8 cellular contexts compared by ENCODE assay signal in the genomic region with DNA sequence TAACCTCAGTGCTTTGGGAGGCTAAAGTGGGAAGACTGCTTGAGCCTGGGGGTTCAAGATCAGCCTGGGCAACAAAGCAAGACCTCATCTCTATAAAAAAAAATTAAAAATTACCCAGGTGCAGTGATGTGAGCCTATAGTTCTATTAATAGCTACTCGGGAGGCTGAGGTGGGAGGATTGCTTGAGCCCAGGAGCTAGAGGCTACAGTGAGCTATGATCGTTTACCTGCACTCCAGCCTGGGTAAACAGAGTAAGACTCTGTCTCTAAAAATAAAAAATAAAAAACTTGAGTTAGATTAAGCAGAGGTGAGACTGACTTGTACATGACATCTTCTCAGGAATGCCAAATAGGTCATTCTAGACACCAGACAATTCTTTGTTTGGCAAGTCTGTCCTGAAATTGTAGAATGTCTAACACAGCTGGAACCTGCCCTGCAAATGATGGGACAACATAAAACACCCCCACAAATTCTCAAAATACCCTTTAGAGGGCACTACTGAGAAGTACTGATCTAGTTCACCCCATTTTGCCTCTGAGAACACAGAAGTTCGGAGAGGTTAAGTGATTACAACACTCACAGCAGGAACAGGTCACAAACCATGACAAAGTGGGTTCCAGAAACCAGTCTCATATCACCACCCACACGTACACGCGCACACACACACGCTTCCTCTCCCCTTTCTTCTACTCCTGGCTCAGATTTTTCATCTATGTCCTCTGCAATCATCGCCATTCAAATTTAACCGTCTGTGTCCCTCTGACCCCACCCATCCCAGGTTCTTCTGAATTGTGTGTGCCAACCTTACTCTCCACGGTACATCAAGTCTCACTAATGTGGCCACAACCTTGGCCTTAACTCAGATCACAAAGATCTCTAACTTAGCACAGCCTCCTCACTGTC. TPM values are rescaled to one million over a fixed set of nuclear protein-coding genes. Genes with fewer than 3 reads are reported as not detected.
A peak's percentile ranks its signal among the peaks of the same experiment; 100 is the strongest.
DNase-seq lines count a peak whose midpoint lies in the region; ATAC-seq and TF ChIP-seq lines count a peak whose summit lies in the region.

No MANE protein-coding gene starts in this region.

- no peaks in the 10 kb centered on the region for H3K9me3 Mint-ChIP-seq in CD4-positive, alpha-beta T cell

- peak overlapping the region; percentile 39 for H3K27ac ChIP-seq in CD4-positive, alpha-beta T cell (ENCODE audit: low read depth, low read length)
- H3K27ac ChIP-seq in HUES48 (ENCODE audit: low read depth, low read length) = peak overlapping the region; percentile 84

- H3K9me3 ChIP-seq in CD4-positive, alpha-beta T cell (ENCODE audit: control insufficient read depth, low read length) = no peaks in the 10 kb centered on the region
- H3K9me3 ChIP-seq in HUES48 (ENCODE audit: control insufficient read depth, insufficient read depth, low read length) (no peaks in the 10 kb centered on the region), skeletal muscle satellite cell (replicated peaks; ENCODE audit: low read length) (no peaks in the 10 kb centered on the region)

- H3K36me3 ChIP-seq in HUES48 (ENCODE audit: control insufficient read depth, insufficient read depth, low read length) (no peaks in the 10 kb centered on the region), skeletal muscle satellite cell (ENCODE audit: insufficient read depth, low read length) (peaks cover 10% of the 10 kb centered on the region)

- H3K27ac Mint-ChIP-seq in CD4-positive, alpha-beta T cell = peak overlapping the region; percentile 85

- peak; percentile 91 for ATAC-seq in CD4-positive, alpha-beta T cell (ENCODE audit: poor library complexity)
- ATAC-seq in GM21423 (IDR thresholded peaks at IDR 0.05; ENCODE audit: unreplicated experiment) (peak; percentile 83), esophagus mucosa (peak; percentile 65)

- peaks cover 27% of the 10 kb centered on the region for H3K4me1 Mint-ChIP-seq in CD4-positive, alpha-beta T cell (ENCODE audit: low read depth)

- H3K4me3 ChIP-seq in HUES48 (ENCODE audit: low read depth, low read length) (no peak overlapping the region), skeletal muscle satellite cell (ENCODE audit: low read length) (peak overlapping the region; percentile 35)

- intact Hi-C loops in CD4-positive, alpha-beta T cell (cut with DNase I, micrococcal nuclease) = loop anchor here in 1 of 2 experiments (1.0 to 5.0 kb wide), 5 partner anchors 15 to 351 kb away; partner anchors contain the start of gene ARHGAP18

- POLR2A ChIA-PET in CD4-positive, alpha-beta T cell (lab: Charles Lee) = interaction anchor here (0.7 to 2.5 kb wide), 4 partner anchors 10 to 77 kb away, joined by 3 to 6 read pairs (median 4); no protein-coding TSS in a partner anchor

- peak overlapping the region; percentile 73 for H3K4me2 ChIP-seq in skeletal muscle satellite cell (ENCODE audit: low read length)

- peak; percentile 54 for TF ChIP-seq CTCF in CD4-positive, alpha-beta T cell (IDR thresholded peaks at IDR 0.05)

- peak in 9 of 10 experiments; percentile 10 to 38 (median 19) for DNase-seq in CD4-positive, alpha-beta T cell
- DNase-seq in activated CD4-positive, alpha-beta T cell treated with anti-CD3 and anti-CD28 coated beads, Interleukin-2, amount 50 U/mL, for 24 hours (ENCODE audit: low read depth in 1 of 2, low spot score in 1 of 2) = peak; percentile 21 to 57
- DNase-seq in occipital lobe (lab: John Stamatoyannopoulos, UW) (no peak), DMS53 (lab: John Stamatoyannopoulos, UW) (no peak)

- H3K4me1 ChIP-seq in HUES48 (ENCODE audit: control insufficient read depth, insufficient read depth, low read length) (peaks cover 35% of the 10 kb centered on the region), skeletal muscle satellite cell (ENCODE audit: control insufficient read depth, insufficient read depth, low read length) (peaks cover 62% of the 10 kb centered on the region)

- no peaks in the 10 kb centered on the region for H3K27me3 ChIP-seq in CD4-positive, alpha-beta T cell (ENCODE audit: control insufficient read depth, insufficient read depth, low read length)
- H3K27me3 ChIP-seq in HUES48 (ENCODE audit: control insufficient read depth, insufficient read depth, low read length) (no peaks in the 10 kb centered on the region), skeletal muscle satellite cell (ENCODE audit: control insufficient read depth, insufficient read depth, low read length) (no peaks in the 10 kb centered on the region)

- H3K4me3 Mint-ChIP-seq in CD4-positive, alpha-beta T cell = peak overlapping the region; percentile 79

- H3K9ac ChIP-seq in HUES48 (ENCODE audit: low read depth, low read length) = no peak overlapping the region
- H3K9ac ChIP-seq in skeletal muscle satellite cell (ENCODE audit: low read depth, low read length) = peak overlapping the region; percentile 72

- CTCF ChIA-PET in CD4-positive, alpha-beta T cell (lab: Charles Lee) = interaction anchor here (0.6 to 2.8 kb wide), 19 partner anchors 10 to 350 kb away, joined by 3 to 23 read pairs (median 3); partner anchors contain the start of gene ARHGAP18

- no peaks in the 10 kb centered on the region for H3K36me3 Mint-ChIP-seq in CD4-positive, alpha-beta T cell (ENCODE audit: low read depth)

- no peaks in the 10 kb centered on the region for H3K27me3 Mint-ChIP-seq in CD4-positive, alpha-beta T cell

RNA-seq across cellular contexts. Expression of gene ARHGAP18, which starts 38.3 kb away (rescaled TPM):
- 1 to 10 TPM in 1 of 2 experiments, under 1 TPM in 1; 0.71 to 1.3 TPM for total RNA-seq in CD4-positive, alpha-beta T cell
- total RNA-seq in esophagus mucosa (5.3 TPM), occipital lobe (8.6 TPM)
- 36.5 and 37.1 TPM in 2 replicates for total RNA-seq in skeletal muscle satellite cell (2012; rRNA removed)

Comparison
In these comparisons a context has a peak if more than half of its experiments do, and no peak if none do; other contexts are left out.
1. DNase-seq: peak in CD4-positive, alpha-beta T cell (9 of 10) and activated CD4-positive, alpha-beta T cell treated with anti-CD3 and anti-CD28 coated beads, Interleukin-2, amount 50 U/mL, for 24 hours (2 of 2); none in occipital lobe (single experiment) and DMS53 (single experiment).
2. Peak in every context shown above with its lines, with median percentiles within 50 percentile points of each other: ATAC-seq.